8 cellular contexts compared by ENCODE assay signal in the genomic region with DNA sequence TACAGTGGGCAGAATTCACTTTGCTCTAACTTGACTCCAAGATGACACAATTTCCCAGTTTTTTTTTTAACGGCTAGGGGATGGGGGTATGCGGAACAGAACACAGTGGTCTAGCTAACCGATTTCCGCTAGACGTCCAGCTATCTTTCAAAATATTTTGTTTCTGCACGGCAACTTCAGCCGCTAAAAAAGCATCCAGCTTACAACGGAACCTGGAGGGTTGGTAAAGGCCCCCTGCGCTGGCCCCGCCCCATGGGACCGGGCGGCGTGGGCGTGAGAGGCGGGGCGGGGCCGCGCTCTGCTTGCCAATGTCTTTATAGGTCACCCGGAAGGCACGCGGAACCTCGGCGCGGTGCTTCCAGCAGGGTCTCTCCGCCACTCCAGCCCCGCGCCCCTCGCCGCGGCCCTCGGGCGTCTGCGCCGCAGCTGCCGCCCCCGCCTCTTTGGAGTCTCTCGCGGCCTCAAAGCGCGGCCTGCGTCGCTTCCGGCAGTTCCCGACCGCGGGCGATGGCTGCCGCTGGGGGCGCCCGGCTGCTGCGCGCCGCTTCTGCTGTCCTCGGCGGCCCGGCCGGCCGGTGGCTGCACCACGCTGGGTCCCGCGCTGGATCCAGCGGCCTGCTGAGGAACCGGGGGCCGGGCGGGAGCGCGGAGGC. TPM values are rescaled to one million over a fixed set of nuclear protein-coding genes. Genes with fewer than 3 reads are reported as not detected.
DNase-seq lines count a peak whose midpoint lies in the region; ATAC-seq and TF ChIP-seq lines count a peak whose summit lies in the region.

A gene with protein sequence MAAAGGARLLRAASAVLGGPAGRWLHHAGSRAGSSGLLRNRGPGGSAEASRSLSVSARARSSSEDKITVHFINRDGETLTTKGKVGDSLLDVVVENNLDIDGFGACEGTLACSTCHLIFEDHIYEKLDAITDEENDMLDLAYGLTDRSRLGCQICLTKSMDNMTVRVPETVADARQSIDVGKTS (plus strand): TSS at position 335 of the 653 bp plus-strand sequence. CDS start 173 bp downstream, at position 508.

- ATAC-seq in DND-41 (ENCODE audit: insufficient read depth, low read depth) (peak; percentile 93), GM21529 (IDR thresholded peaks at IDR 0.05; ENCODE audit: unreplicated experiment) (peak; percentile 82), natural killer cell (peak; percentile 83 to 92 (median 84))

- peaks cover 45% of the 10 kb centered on the region for H3K79me2 ChIP-seq in DND-41 (ENCODE audit: insufficient read depth, low read length)

- peak within 1 kb of the TSS; percentile 78 for H3K4me2 ChIP-seq in DND-41 (ENCODE audit: insufficient read depth, low read length)

- no peaks in the 10 kb centered on the region for H3K27me3 ChIP-seq in DND-41 (ENCODE audit: insufficient read depth, low read length, poor library complexity)

- peak within 1 kb of the TSS; percentile 96 to 98 for H3K27ac Mint-ChIP-seq in natural killer cell

- intact Hi-C loops in natural killer cell (cut with micrococcal nuclease), result loop anchor here (5.0 kb wide), 2 partner anchors 132 to 482 kb away; a partner anchor contains a TSS

- peaks cover 36 to 41% of the 10 kb centered on the region in 2 donors for H3K4me1 Mint-ChIP-seq in natural killer cell

- H3K36me3 Mint-ChIP-seq in natural killer cell, result no peaks in the 10 kb centered on the region

- peak within 1 kb of the TSS; percentile 88 for H3K9ac ChIP-seq in DND-41 (ENCODE audit: low read depth, low read length)

- H3K9me3 ChIP-seq in DND-41 (ENCODE audit: insufficient read depth, low read length, severe bottlenecking), result no peaks in the 10 kb centered on the region

- peak within 1 kb of the TSS; percentile 76 for H3K27ac ChIP-seq in DND-41 (ENCODE audit: low read length)

- peak within 1 kb of the TSS; percentile 99 for H3K4me3 Mint-ChIP-seq in natural killer cell

- H3K36me3 ChIP-seq in DND-41 (ENCODE audit: insufficient read depth, low read length), result no peaks in the 10 kb centered on the region; the same call in 1 of the 2 replicates

- peak within 1 kb of the TSS; percentile 96 for H2AFZ ChIP-seq in DND-41 (ENCODE audit: low read depth, low read length)

- TF ChIP-seq CTCF in DND-41 (IDR thresholded peaks at IDR 0.05; ENCODE audit: borderline replicate concordance, extremely low read depth, low read length, poor library complexity, severe bottlenecking) (peak; percentile 68), fibroblast of mammary gland (conservative IDR thresholded peaks at IDR 0.05; ENCODE audit: control insufficient read depth, insufficient read depth, low read depth, low read length) (no peak), natural killer cell (IDR thresholded peaks at IDR 0.05) (peak; percentile 72)

- H3K4me1 ChIP-seq in DND-41 (ENCODE audit: insufficient read depth, low read length), result peaks cover 35% of the 10 kb centered on the region

- H3K4me3 ChIP-seq in DND-41 (ENCODE audit: low read depth in 1 of 2, low read length in 2 of 2) (peak within 1 kb of the TSS; percentile 49 to 72), fibroblast of mammary gland (ENCODE audit: control insufficient read depth, low read depth, low read length) (peak within 1 kb of the TSS; percentile 97)

- H4K20me1 ChIP-seq in DND-41 (ENCODE audit: insufficient read depth, low read length), result peaks cover 13% of the 10 kb centered on the region; the same call in 1 of the 2 replicates

- H3K27me3 Mint-ChIP-seq in natural killer cell (ENCODE audit: low read depth in 2 of 2), result no peaks in the 10 kb centered on the region

- no peak for TF ChIP-seq RAD21 in Ishikawa (IDR thresholded peaks at IDR 0.05; ENCODE audit: low read depth)

- H3K9me3 Mint-ChIP-seq in natural killer cell, result no peaks in the 10 kb centered on the region

- no peak for TF ChIP-seq EP300 in Ishikawa (IDR thresholded peaks at IDR 0.05; ENCODE audit: borderline replicate concordance)

- DNase-seq in DND-41, result peak; percentile 91
- DNase-seq in RKO (ENCODE audit: low spot score), result peak; percentile 85
- DNase-seq in activated T-helper 1 cell treated with anti-CD3 and anti-CD28 coated beads, Interleukin-2, amount 50 U/mL, for 16 hours (ENCODE audit: low read depth in 1 of 2, low spot score in 1 of 2), result peak; percentile 53 to 78
- peak; percentile 67 for DNase-seq in fibroblast of mammary gland (ENCODE audit: low read depth)
- DNase-seq in natural killer cell, result peak; percentile 81
- DNase-seq in stimulated activated naive CD4-positive, alpha-beta T cell treated with Interleukin-2 at 50 U/mL for 16 hours (lab: John Stamatoyannopoulos, UW), result peak; percentile 83

TF ChIP-seq in Ishikawa, 13 proteins besides CTCF, POLR2A, EP300 and RAD21:
- no peak; the same call in 1 of the 2 replicates for TF ChIP-seq CREB1 (IDR thresholded peaks at IDR 0.05; ENCODE audit: low read depth)
- TF ChIP-seq TCF12 (IDR thresholded peaks at IDR 0.05; ENCODE audit: low read depth), result no peak; the same call in 1 of the 2 replicates
- peak; percentile 99 for TF ChIP-seq EGR1 (IDR thresholded peaks at IDR 0.05)
- TF ChIP-seq, protein P1, sequence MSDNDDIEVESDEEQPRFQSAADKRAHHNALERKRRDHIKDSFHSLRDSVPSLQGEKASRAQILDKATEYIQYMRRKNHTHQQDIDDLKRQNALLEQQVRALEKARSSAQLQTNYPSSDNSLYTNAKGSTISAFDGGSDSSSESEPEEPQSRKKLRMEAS (IDR thresholded peaks at IDR 0.05), result peak; percentile 61
- peak; percentile 47; the same call in 1 of the 2 replicates for TF ChIP-seq TAF1 (IDR thresholded peaks at IDR 0.05; ENCODE audit: low read depth)
- peak; percentile 35 for TF ChIP-seq TEAD4 (IDR thresholded peaks at IDR 0.05)
- TF ChIP-seq NFIC (IDR thresholded peaks at IDR 0.05), result peak; percentile 3; the same call in 1 of the 2 replicates
- no peak for TF ChIP-seq FOXM1 (IDR thresholded peaks at IDR 0.05; ENCODE audit: borderline replicate concordance, low read depth)
- TF ChIP-seq, protein P2, sequence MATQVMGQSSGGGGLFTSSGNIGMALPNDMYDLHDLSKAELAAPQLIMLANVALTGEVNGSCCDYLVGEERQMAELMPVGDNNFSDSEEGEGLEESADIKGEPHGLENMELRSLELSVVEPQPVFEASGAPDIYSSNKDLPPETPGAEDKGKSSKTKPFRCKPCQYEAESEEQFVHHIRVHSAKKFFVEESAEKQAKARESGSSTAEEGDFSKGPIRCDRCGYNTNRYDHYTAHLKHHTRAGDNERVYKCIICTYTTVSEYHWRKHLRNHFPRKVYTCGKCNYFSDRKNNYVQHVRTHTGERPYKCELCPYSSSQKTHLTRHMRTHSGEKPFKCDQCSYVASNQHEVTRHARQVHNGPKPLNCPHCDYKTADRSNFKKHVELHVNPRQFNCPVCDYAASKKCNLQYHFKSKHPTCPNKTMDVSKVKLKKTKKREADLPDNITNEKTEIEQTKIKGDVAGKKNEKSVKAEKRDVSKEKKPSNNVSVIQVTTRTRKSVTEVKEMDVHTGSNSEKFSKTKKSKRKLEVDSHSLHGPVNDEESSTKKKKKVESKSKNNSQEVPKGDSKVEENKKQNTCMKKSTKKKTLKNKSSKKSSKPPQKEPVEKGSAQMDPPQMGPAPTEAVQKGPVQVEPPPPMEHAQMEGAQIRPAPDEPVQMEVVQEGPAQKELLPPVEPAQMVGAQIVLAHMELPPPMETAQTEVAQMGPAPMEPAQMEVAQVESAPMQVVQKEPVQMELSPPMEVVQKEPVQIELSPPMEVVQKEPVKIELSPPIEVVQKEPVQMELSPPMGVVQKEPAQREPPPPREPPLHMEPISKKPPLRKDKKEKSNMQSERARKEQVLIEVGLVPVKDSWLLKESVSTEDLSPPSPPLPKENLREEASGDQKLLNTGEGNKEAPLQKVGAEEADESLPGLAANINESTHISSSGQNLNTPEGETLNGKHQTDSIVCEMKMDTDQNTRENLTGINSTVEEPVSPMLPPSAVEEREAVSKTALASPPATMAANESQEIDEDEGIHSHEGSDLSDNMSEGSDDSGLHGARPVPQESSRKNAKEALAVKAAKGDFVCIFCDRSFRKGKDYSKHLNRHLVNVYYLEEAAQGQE (IDR thresholded peaks at IDR 0.05; ENCODE audit: low read depth), result no peak
- peak; percentile 56; the same call in 1 of the 2 replicates for TF ChIP-seq YY1 (IDR thresholded peaks at IDR 0.05; ENCODE audit: low read depth)
- TF ChIP-seq CEBPB (IDR thresholded peaks at IDR 0.05), result no peak
- peak; percentile 94; the same call in 1 of the 2 replicates for TF ChIP-seq ZBTB7A (IDR thresholded peaks at IDR 0.05; ENCODE audit: low read depth)
- TF ChIP-seq, protein P3, sequence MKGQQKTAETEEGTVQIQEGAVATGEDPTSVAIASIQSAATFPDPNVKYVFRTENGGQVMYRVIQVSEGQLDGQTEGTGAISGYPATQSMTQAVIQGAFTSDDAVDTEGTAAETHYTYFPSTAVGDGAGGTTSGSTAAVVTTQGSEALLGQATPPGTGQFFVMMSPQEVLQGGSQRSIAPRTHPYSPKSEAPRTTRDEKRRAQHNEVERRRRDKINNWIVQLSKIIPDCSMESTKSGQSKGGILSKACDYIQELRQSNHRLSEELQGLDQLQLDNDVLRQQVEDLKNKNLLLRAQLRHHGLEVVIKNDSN (IDR thresholded peaks at IDR 0.05), result 0 out of 2 replicates have a peak, but pooled peaks have one; percentile 24

RNA-seq across cellular contexts. Expression of the gene that starts here (rescaled TPM):
- total RNA-seq in natural killer cell, result 1 to 10 TPM; 6.7 to 7.9 (median 7.8) TPM

Comparison
In these comparisons a context has a peak if more than half of its experiments do, and no peak if none do; other contexts are left out.
1. Peak in every context shown above with its lines: DNase-seq, ATAC-seq, H3K4me3 ChIP-seq and H3K27ac ChIP-seq.